In the genomic region with DNA sequence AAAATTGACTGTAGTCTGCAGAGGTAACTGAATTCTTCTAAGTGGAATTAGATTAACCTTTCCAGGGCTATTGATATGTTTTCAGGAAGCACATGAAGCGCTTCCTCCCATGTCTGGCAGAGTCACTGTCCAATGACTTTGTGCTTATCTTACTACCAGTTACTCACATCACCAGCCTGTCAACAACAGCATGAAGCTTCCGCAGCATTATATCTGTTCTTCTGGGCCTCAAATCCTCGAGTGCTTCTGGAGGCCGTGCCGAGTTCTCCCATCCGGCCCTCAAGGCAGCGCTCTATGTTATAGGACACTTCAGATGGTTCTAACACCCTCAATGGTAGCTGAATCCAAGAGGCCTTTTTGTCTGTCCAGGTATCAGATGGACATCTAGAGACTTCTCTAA, we compare ENCODE assay signal across 19 cellular contexts. TPM values are rescaled to one million over a fixed set of nuclear protein-coding genes. Genes with fewer than 3 reads are reported as not detected.
DNase-seq lines count a peak whose midpoint lies in the region; ATAC-seq, FAIRE-seq and TF ChIP-seq lines count a peak whose summit lies in the region.
"Had no signal": no experiment of that assay in that cellular context is flagged by ENCODE, and none has a peak within 500 bp of the region (broad histone marks: within the 10 kb centered on the region; RNA-seq: fewer than 3 reads in every experiment).

No MANE protein-coding gene starts in this region.

- TF ChIP-seq RAD21 in K562 (CRISPR knock-in tag; conservative IDR thresholded peaks at IDR 0.05 in 1 of 2, IDR thresholded peaks at IDR 0.05 in 1 of 2), result peak; percentile 22 to 31; a peak in 2 of 4 replicates

- no peak overlapping the region for H2AFZ ChIP-seq in K562 (ENCODE audit: low read depth, low read length)
- H2AFZ ChIP-seq: GM23248 had no signal

- TF ChIP-seq EP300 in K562 (IDR thresholded peaks at IDR 0.05; ENCODE audit: low read length), result peak; percentile 88
- no peak for TF ChIP-seq EP300 in sigmoid colon (IDR thresholded peaks at IDR 0.05)

- H4K20me1 ChIP-seq in K562 (replicated peaks; ENCODE audit: control insufficient read depth, insufficient read depth, low read length), result peaks cover 17% of the 10 kb centered on the region; the same call in 1 of the 2 replicates
- H4K20me1 ChIP-seq: BLaER1 had no signal

- H3K4me3 ChIP-seq in K562 (no peak overlapping the region), sigmoid colon (no peak overlapping the region)
- H3K4me3 ChIP-seq: BLaER1, GM12878, GM23248, HAP-1 had no signal

- WGBS in K562 (ENCODE audit: insufficient coverage, low coverage, missing lambda C conversion rate), result 2% methylated on average over 7 of the region's 7 CpGs
- WGBS in sigmoid colon, 2 donors, result 93 to 94% methylated on average over 7 of the region's 7 CpGs

- intact Hi-C loops in K562 (cut with micrococcal nuclease) (no loop called here), sigmoid colon (cut with DNase I) (no loop called here)

- no peaks in the 10 kb centered on the region for H3K36me3 ChIP-seq in K562 (ENCODE audit: control insufficient read depth, insufficient read depth, low read length)
- peaks cover 0 to 12% (median 0%) of the 10 kb centered on the region in 4 donors for H3K36me3 ChIP-seq in sigmoid colon

- peak; percentile 75 for ATAC-seq in K562
- ATAC-seq: GM12878 had no signal

- H3K9ac ChIP-seq in K562 (ENCODE audit: insufficient read depth in 1 of 2, low read depth in 2 of 2, low read length in 2 of 2), result peak overlapping the region in 1 of 2 experiments; percentile 38; a peak in 1 of 4 replicates
- H3K9ac ChIP-seq: BLaER1, GM23248 had no signal

- H3K27me3 ChIP-seq in K562 (ENCODE audit: control insufficient read depth in 2 of 2, insufficient read depth in 2 of 2, low read length in 2 of 2) (no peaks in the 10 kb centered on the region), sigmoid colon (no peaks in the 10 kb centered on the region)
- H3K27me3 ChIP-seq: BLaER1 had no signal

- in situ Hi-C loops in K562 (cut with MboI), result no loop called here

- H3K4me1 ChIP-seq in K562 (replicated peaks in 1 of 2; ENCODE audit: control insufficient read depth in 2 of 2, insufficient read depth in 2 of 2, low read length in 2 of 2) (peaks cover 42 to 54% of the 10 kb centered on the region in 2 experiments), sigmoid colon (peaks cover 0 to 6% (median 3%) of the 10 kb centered on the region in 4 donors)
- H3K4me1 ChIP-seq: HAP-1 had no signal

- H3K9me3 ChIP-seq in K562 (replicated peaks; ENCODE audit: control insufficient read depth, insufficient read depth, low read depth, low read length) (no peaks in the 10 kb centered on the region), sigmoid colon (no peaks in the 10 kb centered on the region)
- H3K9me3 ChIP-seq: BLaER1, HAP-1 had no signal

- TF ChIP-seq CTCF in RWPE1 (conservative IDR thresholded peaks at IDR 0.05; ENCODE audit: low read depth) (no peak), K562 (IDR thresholded peaks at IDR 0.05 in 2 of 3, conservative IDR thresholded peaks at IDR 0.05 in 1 of 3; ENCODE audit: insufficient read depth in 2 of 3, low read depth in 1 of 3, low read length in 3 of 3) (no peak), sigmoid colon (IDR thresholded peaks at IDR 0.05) (no peak)

- CTCF ChIA-PET in RWPE1 (lab: Yijun Ruan, JAX), result interaction anchor here (0.6 kb wide), 1 partner anchor 602 kb away, joined by 3 read pairs; no protein-coding TSS in a partner anchor
- CTCF ChIA-PET in K562 (lab: Yijun Ruan, JAX; ENCODE audit: low intra/inter-chr PET ratio), result interaction anchor here (0.5 to 1.8 kb wide), 2 partner anchors 12 to 16 kb away, joined by 3 to 5 read pairs; no protein-coding TSS in a partner anchor

- no peaks in the 10 kb centered on the region for H3K79me2 ChIP-seq in K562 (ENCODE audit: control insufficient read depth, insufficient read depth, low read length)

- POLR2A ChIA-PET in RWPE1 (lab: Yijun Ruan, JAX; ENCODE audit: low non-redundant PET) (no interaction called here), K562 (lab: Yijun Ruan, JAX) (interaction anchor here (0.5 to 1.2 kb wide), 5 partner anchors 22 to 727 kb away, joined by 3 read pairs; no protein-coding TSS in a partner anchor)

- H3K4me2 ChIP-seq in K562 (ENCODE audit: insufficient read depth, low read length), result peak overlapping the region; percentile 2; the same call in 1 of the 2 replicates
- H3K4me2 ChIP-seq: BLaER1 had no signal

- peak; percentile 97 for FAIRE-seq in K562 (lab: Jason Lieb, UNC)
- no peak for FAIRE-seq in GM12892 (lab: Jason Lieb, UNC)
- FAIRE-seq: GM12878, RCC 7860 had no signal

- H3K9me1 ChIP-seq in K562 (ENCODE audit: control insufficient read depth, insufficient read depth, low read length), result peaks cover 7% of the 10 kb centered on the region

- no TSS peak for BruUV-seq in K562 (replicated peaks; lab: Mats Ljungman, UMichigan)

- H3K27ac ChIP-seq in RWPE1 (peak overlapping the region; percentile 12; the same call in 1 of the 2 replicates), K562 (ENCODE audit: extremely low read depth, low read depth, low read length) (no peak overlapping the region), sigmoid colon (no peak overlapping the region)
- H3K27ac ChIP-seq: BLaER1, GM23248 had no signal

- TF ChIP-seq POLR2A in K562 (conservative IDR thresholded peaks at IDR 0.05) (no peak), sigmoid colon (IDR thresholded peaks at IDR 0.05) (no peak), GM12892 (IDR thresholded peaks at IDR 0.05; ENCODE audit: low read depth, low read length) (no peak)

- DNase-seq in RWPE1 (ENCODE audit: low spot score) (no peak), K562 (ENCODE audit: extremely low read depth in 1 of 4, low spot score in 3 of 4) (peak in 3 of 4 experiments; percentile 40 to 83 (median 76)), glomerular endothelial cell (ENCODE audit: extremely low read depth, low read depth, low spot score) (peak; percentile 51), sigmoid colon (peak; percentile 13), GM12892 (ENCODE audit: insufficient read length) (no peak), SW480 (ENCODE audit: low spot score) (no peak)
- no peak for DNase-seq in activated CD8-positive, alpha-beta memory T cell treated with anti-CD3 and anti-CD28 coated beads, Interleukin-2, amount 50 U/mL, for 4 hours
- DNase-seq: Calu3; CD4-positive, alpha-beta memory T cell; GM23248; NCI-H1105 treated with DMSO at 0.1 percent for 48 hours; NCI-H1694; NCI-H2081 treated with DMSO at 0.1 percent for 48 hours; NCI-H446 treated with DMSO at 0.1 percent for 48 hours; SHP77 had no signal

TF ChIP-seq in K562, 482 proteins besides CTCF, POLR2A, EP300 and RAD21 (continues in another document):
- TF ChIP-seq L3MBTL2 (IDR thresholded peaks at IDR 0.05) (peak; percentile 94), SOX6 (IDR thresholded peaks at IDR 0.05) (peak; percentile 80), ZMIZ1 (IDR thresholded peaks at IDR 0.05; ENCODE audit: low read depth in 2 of 2, low read length in 2 of 2) (no peak), CBX3 (IDR thresholded peaks at IDR 0.05; ENCODE audit: borderline replicate concordance in 1 of 2, low read length in 2 of 2) (peak in 1 of 2 experiments; percentile 65; a peak in 1 of 3 replicates), GABPA (tag; conservative IDR thresholded peaks at IDR 0.05; ENCODE audit: low read depth) (peak; percentile 38; the same call in 1 of the 2 replicates), CBX5 (IDR thresholded peaks at IDR 0.05; ENCODE audit: borderline replicate concordance, low read depth) (no peak)

RNA-seq across cellular contexts. Expression of gene PSMG4, which starts 33.2 kb away (rescaled TPM):
- 101 and 118 TPM in 2 replicates for total RNA-seq in K562 (2011; cell fraction: chromatin; rRNA removed; ENCODE audit: low replicate concordance)
- total RNA-seq in K562 (2011; cell fraction: nucleolus; rRNA removed), result 85.9 and 99.7 TPM in 2 replicates
- 97.7 and 105 TPM in 2 replicates for total RNA-seq in K562 (2011; cell fraction: nucleoplasm; rRNA removed)
- total RNA-seq in K562 (2014; rRNA removed) (123 and 126 TPM in 2 replicates), K562 (2014; rRNA removed; fragmentation: Illumina TruSeq; extraction: Trizol) (41.4 and 42.7 TPM in 2 replicates), K562 (2015; rRNA removed; fragmentation: Illumina TruSeq; extraction: Trizol) (52.0 and 56.4 TPM in 2 replicates), K562 (2021) (74.4 and 81.6 TPM in 2 replicates), glomerular endothelial cell (30.5 and 43.3 TPM in 2 replicates), sigmoid colon (10 to 100 TPM; 26.4 to 39.0 (median 30.6) TPM)
- polyA plus RNA-seq in K562 (2011; rRNA removed) (62.2 and 64.5 TPM in 2 replicates), K562 (2014; fragmentation: Illumina TruSeq; extraction: Trizol) (29.0 and 49.1 TPM in 2 replicates), K562 (2014; fragmentation: Nextera tagmentation; extraction: Ambion mirVana) (10 to 100 TPM; 12.9 to 19.4 TPM), K562 (2014; rRNA removed) (165 and 185 TPM in 2 replicates), sigmoid colon (10 to 100 TPM; 14.6 to 30.1 (median 30.0) TPM)
- 83.4 and 238 TPM in 2 replicates for polyA plus RNA-seq in K562 (2011; cell fraction: cytosol; rRNA removed)
- 74.0 and 91.4 TPM in 2 replicates for polyA plus RNA-seq in K562 (2011; cell fraction: nucleus; rRNA removed)
- 79.5 and 80.8 TPM in 2 replicates for polyA plus RNA-seq in K562 (2012)
- 30.7 and 32.6 TPM in 2 replicates for polyA minus RNA-seq in K562 (2011; rRNA and poly(A)+ RNA removed)
- 14.1 and 15.7 TPM in 2 replicates for polyA minus RNA-seq in K562 (2011; cell fraction: cytosol; rRNA and poly(A)+ RNA removed)
- polyA minus RNA-seq in K562 (2011; cell fraction: nucleus; rRNA and poly(A)+ RNA removed), result 39.4 and 48.7 TPM in 2 replicates
- 18.9 TPM for polyA plus RNA-seq in GM12892 (2012; ENCODE audit: missing spikeins)

Comparison
In these comparisons a context has a peak if more than half of its experiments do, and no peak if none do; other contexts are left out.
1. DNase-seq: peak in K562 (3 of 4), glomerular endothelial cell (single experiment) and sigmoid colon (single experiment); none in RWPE1 (single experiment), GM12892 (single experiment), activated CD8-positive, alpha-beta memory T cell treated with anti-CD3 and anti-CD28 coated beads, Interleukin-2, amount 50 U/mL, for 4 hours (single experiment) and SW480 (single experiment).